22 cellular contexts compared by ENCODE assay signal in genomic region chr19:42150940-42151339, GRCh38.
"Had no signal": no experiment of that assay in that cellular context is flagged by ENCODE, and none has a peak within 500 bp of the region (broad histone marks: within the 10 kb centered on the region; RNA-seq: fewer than 3 reads in every experiment).

No MANE protein-coding gene starts in this region.

- H3K27ac Mint-ChIP-seq: activated CD4-positive, alpha-beta memory T cell treated with anti-CD3 and anti-CD28 coated beads, Interleukin-2, amount 10 ng/mL, durations not matched to agents 7 days and 5 days; activated CD8-positive, alpha-beta memory T cell treated with anti-CD3 and anti-CD28 coated beads, Interleukin-2, amount 10 ng/mL, durations not matched to agents 7 days and 5 days; activated naive CD8-positive, alpha-beta T cell treated with anti-CD3 and anti-CD28 coated beads, Interleukin-2, amount 10 ng/mL, durations not matched to agents 7 days and 5 days; effector memory CD8-positive, alpha-beta T cell; naive thymus-derived CD8-positive, alpha-beta T cell; progenitor cell of endocrine pancreas; T-helper 2 cell treated with Interferon-gamma antibody and Interleukin-4, amounts not matched to agents 5 μg/mL and 100 μg/mL, for 36 hours had no signal

- H3K9me3 ChIP-seq: right atrium auricular region, tibial artery had no signal

- H3K36me3 Mint-ChIP-seq: activated CD8-positive, alpha-beta memory T cell treated with anti-CD3 and anti-CD28 coated beads, Interleukin-2, amount 10 ng/mL, durations not matched to agents 7 days and 5 days; activated naive CD8-positive, alpha-beta T cell treated with anti-CD3 and anti-CD28 coated beads, Interleukin-2, amount 10 ng/mL, durations not matched to agents 7 days and 5 days; brain had no signal

- H3K4me3 ChIP-seq: right atrium auricular region, tibial artery had no signal

- FAIRE-seq: TTC549, urothelium cell line had no signal

- H3K36me3 ChIP-seq: right atrium auricular region, tibial artery had no signal

- H3K27ac ChIP-seq: foreskin keratinocyte, right atrium auricular region, tibial artery had no signal

- DNase-seq: activated CD4-positive, alpha-beta memory T cell treated with anti-CD3 and anti-CD28 coated beads, Interleukin-2, amount 10 ng/mL, durations not matched to agents 7 days and 5 days; activated CD4-positive, alpha-beta T cell treated with anti-CD3 and anti-CD28 coated beads for 48 hours; activated CD4-positive, CD25-positive, alpha-beta regulatory T cell; activated CD8-positive, alpha-beta memory T cell treated with anti-CD3 and anti-CD28 coated beads, Interleukin-2, amount 10 ng/mL, durations not matched to agents 7 days and 5 days; activated naive CD4-positive, alpha-beta T cell treated with Interleukin-2 at 50 U/mL for 16 hours; activated naive CD8-positive, alpha-beta T cell treated with anti-CD3 and anti-CD28 coated beads, Interleukin-2, amount 10 ng/mL, durations not matched to agents 7 days and 5 days; activated T-cell treated with anti-CD3 and anti-CD28 coated beads, Interleukin-2, amount 50 U/mL, for 1 hour; effector memory CD8-positive, alpha-beta T cell; foreskin keratinocyte; left cardiac atrium; mesenchymal stem cell; stimulated activated CD4-positive, alpha-beta T cell treated with anti-CD3 and anti-CD28 coated beads, Interleukin-2, amount 100 ng/mL, for 24 hours; stimulated activated naive CD8-positive, alpha-beta T cell treated with anti-CD3 and anti-CD28 coated beads, Interleukin-15, Interleukin-2, amounts not matched to agents 100 U/mL and 50 U/mL, for 24 hours; tibial artery had no signal

- H3K4me3 Mint-ChIP-seq: activated CD4-positive, alpha-beta memory T cell treated with anti-CD3 and anti-CD28 coated beads, Interleukin-2, amount 10 ng/mL, durations not matched to agents 7 days and 5 days; activated CD8-positive, alpha-beta memory T cell treated with anti-CD3 and anti-CD28 coated beads, Interleukin-2, amount 10 ng/mL, durations not matched to agents 7 days and 5 days; activated naive CD8-positive, alpha-beta T cell treated with anti-CD3 and anti-CD28 coated beads, Interleukin-2, amount 10 ng/mL, durations not matched to agents 7 days and 5 days; activated T-helper 17 cell treated with anti-CD3 and anti-CD28 coated beads, Interleukin-2, amount 50 U/mL, for 72 hours; effector memory CD8-positive, alpha-beta T cell; naive thymus-derived CD8-positive, alpha-beta T cell; T-helper 2 cell treated with Interferon-gamma antibody and Interleukin-4, amounts not matched to agents 5 μg/mL and 100 μg/mL, for 36 hours had no signal

- H3K4me1 ChIP-seq: right atrium auricular region, tibial artery had no signal

- H3K27me3 Mint-ChIP-seq: effector memory CD8-positive, alpha-beta T cell had no signal

- H3K9me3 Mint-ChIP-seq: activated CD4-positive, alpha-beta memory T cell treated with anti-CD3 and anti-CD28 coated beads, Interleukin-2, amount 10 ng/mL, durations not matched to agents 7 days and 5 days; activated naive CD8-positive, alpha-beta T cell treated with anti-CD3 and anti-CD28 coated beads, Interleukin-2, amount 10 ng/mL, durations not matched to agents 7 days and 5 days; activated T-helper 17 cell treated with anti-CD3 and anti-CD28 coated beads, Interleukin-2, amount 50 U/mL, for 72 hours; brain; effector memory CD8-positive, alpha-beta T cell; T-helper 2 cell treated with Interferon-gamma antibody and Interleukin-4, amounts not matched to agents 5 μg/mL and 100 μg/mL, for 36 hours had no signal
